Comparison of ENCODE assay signal across 1 cellular context in the genomic region with DNA sequence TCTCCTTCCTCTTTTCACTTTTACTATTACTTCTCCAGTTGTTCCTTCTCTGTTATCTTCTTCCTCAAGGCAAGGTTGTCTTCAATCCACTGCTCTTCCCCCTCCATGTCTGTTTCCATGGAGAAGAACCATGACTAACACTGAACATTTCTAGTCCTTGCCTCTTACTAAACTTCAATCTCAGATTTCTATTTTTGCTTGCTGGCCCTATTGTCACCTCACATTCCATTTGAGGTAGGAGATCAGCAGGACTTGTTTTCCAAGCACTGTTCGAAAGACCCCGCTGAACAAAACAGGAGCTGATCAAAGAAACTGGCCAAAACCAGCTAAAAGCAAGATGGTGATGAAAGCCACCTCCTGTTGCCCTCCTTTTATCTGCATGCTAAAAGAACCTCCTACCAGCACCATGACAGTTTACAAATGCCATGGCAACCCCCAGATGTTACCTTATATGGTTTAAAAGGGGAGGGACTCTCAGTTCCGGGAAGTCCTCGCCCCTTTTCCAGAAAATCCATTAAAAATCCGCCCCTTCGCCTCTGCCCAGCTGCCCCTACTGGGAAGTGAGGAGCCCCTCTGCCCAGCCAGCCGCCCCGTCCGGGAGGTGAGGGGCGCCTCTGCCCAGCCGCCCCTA.
TF ChIP-seq lines count a peak whose summit lies in the region.

No MANE protein-coding gene starts in this region.

TF ChIP-seq in GM12878, 131 proteins besides CTCF, POLR2A, EP300 and RAD21:
- TF ChIP-seq TCF12 (IDR thresholded peaks at IDR 0.05; ENCODE audit: low read depth, low read length) (no peak), RELA (IDR thresholded peaks at IDR 0.05; ENCODE audit: borderline replicate concordance, partially characterized antibody) (no peak), STAT3 (IDR thresholded peaks at IDR 0.05; ENCODE audit: low read depth, low read length) (no peak), TCF7 (IDR thresholded peaks at IDR 0.05; ENCODE audit: borderline replicate concordance) (no peak), BACH1 (IDR thresholded peaks at IDR 0.05; ENCODE audit: borderline replicate concordance) (no peak), JUND (IDR thresholded peaks at IDR 0.05; ENCODE audit: low read depth, low read length) (no peak), BRCA1 (IDR thresholded peaks at IDR 0.05; ENCODE audit: low read depth, low read length) (no peak), SIX5 (IDR thresholded peaks at IDR 0.05; ENCODE audit: low read depth, low read length, severe bottlenecking) (no peak), SRF (IDR thresholded peaks at IDR 0.05; ENCODE audit: low read depth in 2 of 2, low read length in 2 of 2) (peak in 1 of 2 experiments; percentile 70; a peak in 2 of 4 replicates), ATF7 (IDR thresholded peaks at IDR 0.05; ENCODE audit: low read depth) (no peak), YY1 (IDR thresholded peaks at IDR 0.05; ENCODE audit: low read depth, low read length) (0 out of 2 replicates have a peak, but pooled peaks have one; percentile 32), CBX5 (IDR thresholded peaks at IDR 0.05; ENCODE audit: low read depth) (no peak), WRNIP1 (IDR thresholded peaks at IDR 0.05; ENCODE audit: borderline replicate concordance, low read depth, low read length) (no peak)
